Comparison of ENCODE assay signal across 1 cellular context in the genomic region with DNA sequence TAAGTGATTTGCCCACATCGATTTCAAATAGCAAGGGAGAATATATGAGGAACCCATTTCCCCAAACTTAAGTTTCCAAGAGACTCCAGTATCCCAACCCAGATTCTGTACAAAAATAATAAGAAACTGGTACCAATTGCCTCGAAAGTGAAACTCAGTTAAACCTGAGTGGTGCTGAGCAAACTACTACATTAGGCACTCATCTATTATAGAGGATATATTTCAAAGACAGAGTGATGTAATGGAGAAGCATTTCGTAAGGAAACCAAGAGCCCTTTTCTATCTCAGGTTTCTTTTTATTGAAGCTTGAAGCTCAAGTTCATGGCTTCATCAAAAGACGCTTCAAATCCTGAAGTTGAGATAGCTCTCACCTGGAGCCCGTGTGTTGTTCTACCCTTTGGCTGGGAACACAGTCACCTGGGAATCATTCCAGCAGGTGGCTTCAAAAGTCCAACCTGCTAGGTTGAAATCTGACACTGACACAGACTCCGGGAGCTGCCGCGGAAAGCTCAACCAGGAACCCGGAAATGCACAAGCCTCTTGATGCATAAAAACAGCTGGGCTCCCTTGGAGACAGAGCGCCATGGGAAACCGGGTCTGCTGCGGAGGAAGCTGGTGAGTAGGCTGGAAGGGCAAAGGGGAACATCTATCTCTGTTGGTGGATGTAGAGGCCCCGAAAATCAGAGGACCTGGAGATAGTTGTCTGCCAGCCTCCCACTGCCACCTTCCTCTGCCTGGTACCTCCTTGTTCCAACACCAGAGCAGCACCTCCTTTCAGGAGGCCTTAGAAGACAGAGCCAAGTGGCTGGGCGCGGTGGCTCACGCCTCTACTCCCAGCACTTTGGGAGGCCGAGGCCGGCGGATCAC.
TF ChIP-seq lines count a peak whose summit lies in the region.

A gene with protein sequence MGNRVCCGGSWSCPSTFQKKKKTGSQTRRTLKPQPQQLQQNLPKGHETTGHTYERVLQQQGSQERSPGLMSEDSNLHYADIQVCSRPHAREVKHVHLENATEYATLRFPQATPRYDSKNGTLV (plus strand): TSS at position 524 of the 867 bp plus-strand sequence. CDS start 60 bp downstream, at position 584.

TF ChIP-seq in HepG2, 621 proteins besides CTCF, POLR2A, EP300 and RAD21 (continued from another document and continues in another):
- TF ChIP-seq, protein P1, sequence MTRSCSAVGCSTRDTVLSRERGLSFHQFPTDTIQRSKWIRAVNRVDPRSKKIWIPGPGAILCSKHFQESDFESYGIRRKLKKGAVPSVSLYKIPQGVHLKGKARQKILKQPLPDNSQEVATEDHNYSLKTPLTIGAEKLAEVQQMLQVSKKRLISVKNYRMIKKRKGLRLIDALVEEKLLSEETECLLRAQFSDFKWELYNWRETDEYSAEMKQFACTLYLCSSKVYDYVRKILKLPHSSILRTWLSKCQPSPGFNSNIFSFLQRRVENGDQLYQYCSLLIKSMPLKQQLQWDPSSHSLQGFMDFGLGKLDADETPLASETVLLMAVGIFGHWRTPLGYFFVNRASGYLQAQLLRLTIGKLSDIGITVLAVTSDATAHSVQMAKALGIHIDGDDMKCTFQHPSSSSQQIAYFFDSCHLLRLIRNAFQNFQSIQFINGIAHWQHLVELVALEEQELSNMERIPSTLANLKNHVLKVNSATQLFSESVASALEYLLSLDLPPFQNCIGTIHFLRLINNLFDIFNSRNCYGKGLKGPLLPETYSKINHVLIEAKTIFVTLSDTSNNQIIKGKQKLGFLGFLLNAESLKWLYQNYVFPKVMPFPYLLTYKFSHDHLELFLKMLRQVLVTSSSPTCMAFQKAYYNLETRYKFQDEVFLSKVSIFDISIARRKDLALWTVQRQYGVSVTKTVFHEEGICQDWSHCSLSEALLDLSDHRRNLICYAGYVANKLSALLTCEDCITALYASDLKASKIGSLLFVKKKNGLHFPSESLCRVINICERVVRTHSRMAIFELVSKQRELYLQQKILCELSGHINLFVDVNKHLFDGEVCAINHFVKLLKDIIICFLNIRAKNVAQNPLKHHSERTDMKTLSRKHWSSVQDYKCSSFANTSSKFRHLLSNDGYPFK (CRISPR knock-in tag; IDR thresholded peaks at IDR 0.05; ENCODE audit: borderline replicate concordance), result peak; percentile 22; the same call in 1 of the 2 replicates
- TF ChIP-seq, protein P2, sequence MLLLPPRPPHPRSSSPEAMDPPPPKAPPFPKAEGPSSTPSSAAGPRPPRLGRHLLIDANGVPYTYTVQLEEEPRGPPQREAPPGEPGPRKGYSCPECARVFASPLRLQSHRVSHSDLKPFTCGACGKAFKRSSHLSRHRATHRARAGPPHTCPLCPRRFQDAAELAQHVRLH (CRISPR knock-in tag; IDR thresholded peaks at IDR 0.05; ENCODE audit: borderline replicate concordance, low read depth), result peak; percentile 49; the same call in 1 of the 2 replicates
- TF ChIP-seq FOXK2 (IDR thresholded peaks at IDR 0.05) (no peak), SMC3 (IDR thresholded peaks at IDR 0.05; ENCODE audit: low read length) (peak; percentile 28; the same call in 1 of the 2 replicates), ARNT2 (CRISPR knock-in tag; IDR thresholded peaks at IDR 0.05; ENCODE audit: low read depth) (0 out of 2 replicates have a peak, but pooled peaks have one; percentile 36), ZSCAN9 (CRISPR knock-in tag; IDR thresholded peaks at IDR 0.05; ENCODE audit: borderline replicate concordance) (peak; percentile 63; the same call in 1 of the 2 replicates), ETV6 (CRISPR knock-in tag; conservative IDR thresholded peaks at IDR 0.05) (no peak), NCOA1 (CRISPR knock-in tag; IDR thresholded peaks at IDR 0.05) (0 out of 2 replicates have a peak, but pooled peaks have one; percentile 38), ZBTB3 (CRISPR knock-in tag; IDR thresholded peaks at IDR 0.05; ENCODE audit: borderline replicate concordance, low read depth) (no peak), SOX5 (CRISPR knock-in tag; IDR thresholded peaks at IDR 0.05; ENCODE audit: borderline replicate concordance) (0 out of 2 replicates have a peak, but pooled peaks have one; percentile 19), ETV5 (CRISPR knock-in tag; IDR thresholded peaks at IDR 0.05; ENCODE audit: borderline replicate concordance) (peak; percentile 38; the same call in 1 of the 2 replicates), NFE2 (CRISPR knock-in tag; IDR thresholded peaks at IDR 0.05) (no peak), NFIC (IDR thresholded peaks at IDR 0.05; ENCODE audit: low read length) (0 out of 2 replicates have a peak, but pooled peaks have one; percentile 22), KDM5B (CRISPR knock-in tag; IDR thresholded peaks at IDR 0.05; ENCODE audit: borderline replicate concordance) (peak; percentile 59; the same call in 1 of the 2 replicates), FOXA3 (CRISPR knock-in tag; IDR thresholded peaks at IDR 0.05) (0 out of 2 replicates have a peak, but pooled peaks have one; percentile 11), HMG20B (CRISPR knock-in tag; conservative IDR thresholded peaks at IDR 0.05) (no peak), ZMAT3 (CRISPR knock-in tag; conservative IDR thresholded peaks at IDR 0.05) (no peak), ZFP36L1 (CRISPR knock-in tag; IDR thresholded peaks at IDR 0.05) (no peak), PHF8 (CRISPR knock-in tag; IDR thresholded peaks at IDR 0.05) (peak; percentile 41; the same call in 1 of the 2 replicates), DMAP1 (CRISPR knock-in tag; IDR thresholded peaks at IDR 0.05) (0 out of 2 replicates have a peak, but pooled peaks have one; percentile 50), SIX4 (CRISPR knock-in tag; IDR thresholded peaks at IDR 0.05) (peak; percentile 98), ZNF703 (CRISPR knock-in tag; IDR thresholded peaks at IDR 0.05; ENCODE audit: borderline replicate concordance) (no peak), STAT5B (CRISPR knock-in tag; IDR thresholded peaks at IDR 0.05) (no peak), ELF3 (CRISPR knock-in tag; IDR thresholded peaks at IDR 0.05) (peak; percentile 99), RFX5 (IDR thresholded peaks at IDR 0.05; ENCODE audit: low read depth, low read length) (no peak), GATAD2A (CRISPR knock-in tag; IDR thresholded peaks at IDR 0.05) (peak; percentile 70), HOXA3 (CRISPR knock-in tag; IDR thresholded peaks at IDR 0.05) (peak; percentile 46; the same call in 1 of the 2 replicates), PHF21A (CRISPR knock-in tag; IDR thresholded peaks at IDR 0.05) (peak; percentile 66), KAT8 (CRISPR knock-in tag; IDR thresholded peaks at IDR 0.05) (peak; percentile 86), RFXANK (CRISPR knock-in tag; IDR thresholded peaks at IDR 0.05) (no peak), ZNF558 (CRISPR knock-in tag; IDR thresholded peaks at IDR 0.05; ENCODE audit: borderline replicate concordance) (no peak), YY1 (IDR thresholded peaks at IDR 0.05; ENCODE audit: insufficient read depth, insufficient replicate concordance, low read depth, low read length) (peak; percentile 40), TRIM24 (CRISPR knock-in tag; IDR thresholded peaks at IDR 0.05) (no peak), ZNF33A (CRISPR knock-in tag; IDR thresholded peaks at IDR 0.05; ENCODE audit: borderline replicate concordance) (0 out of 2 replicates have a peak, but pooled peaks have one; percentile 47), NR2F6 (IDR thresholded peaks at IDR 0.05) (no peak), NR2F6 (CRISPR knock-in tag; IDR thresholded peaks at IDR 0.05) (no peak), ZNF235 (CRISPR knock-in tag; IDR thresholded peaks at IDR 0.05; ENCODE audit: borderline replicate concordance) (no peak), YEATS2 (CRISPR knock-in tag; IDR thresholded peaks at IDR 0.05; ENCODE audit: borderline replicate concordance) (no peak), SMAD3 (CRISPR knock-in tag; IDR thresholded peaks at IDR 0.05) (0 out of 2 replicates have a peak, but pooled peaks have one; percentile 33), ZNF556 (CRISPR knock-in tag; IDR thresholded peaks at IDR 0.05; ENCODE audit: borderline replicate concordance) (peak; percentile 8; the same call in 1 of the 2 replicates)
- TF ChIP-seq, protein P3, sequence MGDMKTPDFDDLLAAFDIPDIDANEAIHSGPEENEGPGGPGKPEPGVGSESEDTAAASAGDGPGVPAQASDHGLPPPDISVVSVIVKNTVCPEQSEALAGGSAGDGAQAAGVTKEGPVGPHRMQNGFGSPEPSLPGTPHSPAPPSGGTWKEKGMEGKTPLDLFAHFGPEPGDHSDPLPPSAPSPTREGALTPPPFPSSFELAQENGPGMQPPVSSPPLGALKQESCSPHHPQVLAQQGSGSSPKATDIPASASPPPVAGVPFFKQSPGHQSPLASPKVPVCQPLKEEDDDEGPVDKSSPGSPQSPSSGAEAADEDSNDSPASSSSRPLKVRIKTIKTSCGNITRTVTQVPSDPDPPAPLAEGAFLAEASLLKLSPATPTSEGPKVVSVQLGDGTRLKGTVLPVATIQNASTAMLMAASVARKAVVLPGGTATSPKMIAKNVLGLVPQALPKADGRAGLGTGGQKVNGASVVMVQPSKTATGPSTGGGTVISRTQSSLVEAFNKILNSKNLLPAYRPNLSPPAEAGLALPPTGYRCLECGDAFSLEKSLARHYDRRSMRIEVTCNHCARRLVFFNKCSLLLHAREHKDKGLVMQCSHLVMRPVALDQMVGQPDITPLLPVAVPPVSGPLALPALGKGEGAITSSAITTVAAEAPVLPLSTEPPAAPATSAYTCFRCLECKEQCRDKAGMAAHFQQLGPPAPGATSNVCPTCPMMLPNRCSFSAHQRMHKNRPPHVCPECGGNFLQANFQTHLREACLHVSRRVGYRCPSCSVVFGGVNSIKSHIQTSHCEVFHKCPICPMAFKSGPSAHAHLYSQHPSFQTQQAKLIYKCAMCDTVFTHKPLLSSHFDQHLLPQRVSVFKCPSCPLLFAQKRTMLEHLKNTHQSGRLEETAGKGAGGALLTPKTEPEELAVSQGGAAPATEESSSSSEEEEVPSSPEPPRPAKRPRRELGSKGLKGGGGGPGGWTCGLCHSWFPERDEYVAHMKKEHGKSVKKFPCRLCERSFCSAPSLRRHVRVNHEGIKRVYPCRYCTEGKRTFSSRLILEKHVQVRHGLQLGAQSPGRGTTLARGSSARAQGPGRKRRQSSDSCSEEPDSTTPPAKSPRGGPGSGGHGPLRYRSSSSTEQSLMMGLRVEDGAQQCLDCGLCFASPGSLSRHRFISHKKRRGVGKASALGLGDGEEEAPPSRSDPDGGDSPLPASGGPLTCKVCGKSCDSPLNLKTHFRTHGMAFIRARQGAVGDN (CRISPR knock-in tag; IDR thresholded peaks at IDR 0.05), result peak; percentile 70
- TF ChIP-seq, protein P4, sequence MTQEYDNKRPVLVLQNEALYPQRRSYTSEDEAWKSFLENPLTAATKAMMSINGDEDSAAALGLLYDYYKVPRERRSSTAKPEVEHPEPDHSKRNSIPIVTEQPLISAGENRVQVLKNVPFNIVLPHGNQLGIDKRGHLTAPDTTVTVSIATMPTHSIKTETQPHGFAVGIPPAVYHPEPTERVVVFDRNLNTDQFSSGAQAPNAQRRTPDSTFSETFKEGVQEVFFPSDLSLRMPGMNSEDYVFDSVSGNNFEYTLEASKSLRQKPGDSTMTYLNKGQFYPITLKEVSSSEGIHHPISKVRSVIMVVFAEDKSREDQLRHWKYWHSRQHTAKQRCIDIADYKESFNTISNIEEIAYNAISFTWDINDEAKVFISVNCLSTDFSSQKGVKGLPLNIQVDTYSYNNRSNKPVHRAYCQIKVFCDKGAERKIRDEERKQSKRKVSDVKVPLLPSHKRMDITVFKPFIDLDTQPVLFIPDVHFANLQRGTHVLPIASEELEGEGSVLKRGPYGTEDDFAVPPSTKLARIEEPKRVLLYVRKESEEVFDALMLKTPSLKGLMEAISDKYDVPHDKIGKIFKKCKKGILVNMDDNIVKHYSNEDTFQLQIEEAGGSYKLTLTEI (CRISPR knock-in tag; conservative IDR thresholded peaks at IDR 0.05), result no peak
- TF ChIP-seq, protein P5, sequence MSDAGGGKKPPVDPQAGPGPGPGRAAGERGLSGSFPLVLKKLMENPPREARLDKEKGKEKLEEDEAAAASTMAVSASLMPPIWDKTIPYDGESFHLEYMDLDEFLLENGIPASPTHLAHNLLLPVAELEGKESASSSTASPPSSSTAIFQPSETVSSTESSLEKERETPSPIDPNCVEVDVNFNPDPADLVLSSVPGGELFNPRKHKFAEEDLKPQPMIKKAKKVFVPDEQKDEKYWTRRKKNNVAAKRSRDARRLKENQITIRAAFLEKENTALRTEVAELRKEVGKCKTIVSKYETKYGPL (CRISPR knock-in tag; IDR thresholded peaks at IDR 0.05), result no peak
- TF ChIP-seq, protein P6, sequence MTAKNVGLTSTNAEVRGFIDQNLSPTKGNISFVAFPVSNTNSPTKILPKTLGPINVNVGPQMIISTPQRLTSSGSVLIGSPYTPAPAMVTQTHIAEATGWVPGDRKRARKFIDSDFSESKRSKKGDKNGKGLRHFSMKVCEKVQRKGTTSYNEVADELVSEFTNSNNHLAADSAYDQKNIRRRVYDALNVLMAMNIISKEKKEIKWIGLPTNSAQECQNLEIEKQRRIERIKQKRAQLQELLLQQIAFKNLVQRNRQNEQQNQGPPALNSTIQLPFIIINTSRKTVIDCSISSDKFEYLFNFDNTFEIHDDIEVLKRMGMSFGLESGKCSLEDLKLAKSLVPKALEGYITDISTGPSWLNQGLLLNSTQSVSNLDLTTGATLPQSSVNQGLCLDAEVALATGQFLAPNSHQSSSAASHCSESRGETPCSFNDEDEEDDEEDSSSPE (CRISPR knock-in tag; IDR thresholded peaks at IDR 0.05), result peak; percentile 51; the same call in 1 of the 2 replicates
- TF ChIP-seq, protein P7, sequence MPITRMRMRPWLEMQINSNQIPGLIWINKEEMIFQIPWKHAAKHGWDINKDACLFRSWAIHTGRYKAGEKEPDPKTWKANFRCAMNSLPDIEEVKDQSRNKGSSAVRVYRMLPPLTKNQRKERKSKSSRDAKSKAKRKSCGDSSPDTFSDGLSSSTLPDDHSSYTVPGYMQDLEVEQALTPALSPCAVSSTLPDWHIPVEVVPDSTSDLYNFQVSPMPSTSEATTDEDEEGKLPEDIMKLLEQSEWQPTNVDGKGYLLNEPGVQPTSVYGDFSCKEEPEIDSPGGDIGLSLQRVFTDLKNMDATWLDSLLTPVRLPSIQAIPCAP (CRISPR knock-in tag; IDR thresholded peaks at IDR 0.05; ENCODE audit: low read depth), result no peak
- TF ChIP-seq, protein P8, sequence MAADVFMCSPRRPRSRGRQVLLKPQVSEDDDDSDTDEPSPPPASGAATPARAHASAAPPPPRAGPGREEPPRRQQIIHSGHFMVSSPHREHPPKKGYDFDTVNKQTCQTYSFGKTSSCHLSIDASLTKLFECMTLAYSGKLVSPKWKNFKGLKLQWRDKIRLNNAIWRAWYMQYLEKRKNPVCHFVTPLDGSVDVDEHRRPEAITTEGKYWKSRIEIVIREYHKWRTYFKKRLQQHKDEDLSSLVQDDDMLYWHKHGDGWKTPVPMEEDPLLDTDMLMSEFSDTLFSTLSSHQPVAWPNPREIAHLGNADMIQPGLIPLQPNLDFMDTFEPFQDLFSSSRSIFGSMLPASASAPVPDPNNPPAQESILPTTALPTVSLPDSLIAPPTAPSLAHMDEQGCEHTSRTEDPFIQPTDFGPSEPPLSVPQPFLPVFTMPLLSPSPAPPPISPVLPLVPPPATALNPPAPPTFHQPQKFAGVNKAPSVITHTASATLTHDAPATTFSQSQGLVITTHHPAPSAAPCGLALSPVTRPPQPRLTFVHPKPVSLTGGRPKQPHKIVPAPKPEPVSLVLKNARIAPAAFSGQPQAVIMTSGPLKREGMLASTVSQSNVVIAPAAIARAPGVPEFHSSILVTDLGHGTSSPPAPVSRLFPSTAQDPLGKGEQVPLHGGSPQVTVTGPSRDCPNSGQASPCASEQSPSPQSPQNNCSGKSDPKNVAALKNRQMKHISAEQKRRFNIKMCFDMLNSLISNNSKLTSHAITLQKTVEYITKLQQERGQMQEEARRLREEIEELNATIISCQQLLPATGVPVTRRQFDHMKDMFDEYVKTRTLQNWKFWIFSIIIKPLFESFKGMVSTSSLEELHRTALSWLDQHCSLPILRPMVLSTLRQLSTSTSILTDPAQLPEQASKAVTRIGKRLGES (CRISPR knock-in tag; IDR thresholded peaks at IDR 0.05; ENCODE audit: borderline replicate concordance), result no peak
